In genomic region chr16:75580-76501, GRCh38 we compare ENCODE assay signal across 8 cellular contexts. TPM values are rescaled to one million over a fixed set of nuclear protein-coding genes. Genes with fewer than 3 reads are reported as not detected.
DNase-seq lines count a peak whose midpoint lies in the region; ATAC-seq, FAIRE-seq and TF ChIP-seq lines count a peak whose summit lies in the region.

No MANE protein-coding gene starts in this region.

- H3K27ac ChIP-seq in HepG2 (ENCODE audit: extremely low read length, insufficient read depth, low read length) (peak overlapping the region; percentile 30), right lobe of liver (peak overlapping the region in 1 of 3 donors; percentile 38), fibroblast of lung (ENCODE audit: insufficient read depth, low read length) (peak overlapping the region; percentile 96), pancreas (peak overlapping the region in 2 of 4 donors; percentile 33 to 77)

- BruUV-seq in HepG2 (replicated peaks; lab: Mats Ljungman, UMichigan) = no TSS peak

- in situ Hi-C loops in HepG2 (cut with HindIII; ENCODE audit: extremely low pct_ligation_motif_present, low pct_unique_long_range_greater_than_20kb) = no loop called here

- TF ChIP-seq RAD21 in HepG2 (CRISPR knock-in tag; IDR thresholded peaks at IDR 0.05) = peak; percentile 40; the same call in 1 of the 2 replicates

- no peak overlapping the region for H3K9ac ChIP-seq in HepG2 (ENCODE audit: insufficient read depth, low read depth, low read length)
- H3K9ac ChIP-seq in fibroblast of lung (ENCODE audit: insufficient read depth, low read length) = peak overlapping the region; percentile 46

- 3% methylated on average over 7 of the region's 11 CpGs for WGBS in HepG2 (ENCODE audit: low lambda C conversion rate)
- 47% methylated on average over 8 of the region's 11 CpGs for WGBS in right lobe of liver (ENCODE audit: insufficient coverage, low coverage, low lambda C conversion rate, missing lambda C conversion rate)
- 59 to 66% methylated on average over 11 of the region's 11 CpGs for whole genome bisulfite sequencing in pancreas, 2 donors

- no peaks in the 10 kb centered on the region for H4K20me1 ChIP-seq in HepG2 (ENCODE audit: insufficient read depth, low read length)
- H4K20me1 ChIP-seq in fibroblast of lung (ENCODE audit: control insufficient read depth, extremely low read depth, insufficient read depth, low read length) = no peaks in the 10 kb centered on the region

- TF ChIP-seq CTCF in HepG2 (CRISPR knock-in tag; IDR thresholded peaks at IDR 0.05) (peak; percentile 72), right lobe of liver (IDR thresholded peaks at IDR 0.05) (no peak), fibroblast of lung (conservative IDR thresholded peaks at IDR 0.05 in 1 of 2, IDR thresholded peaks at IDR 0.05 in 1 of 2; ENCODE audit: low read depth in 1 of 2, low read length in 2 of 2) (peak; percentile 23 to 53), pancreas (IDR thresholded peaks at IDR 0.05) (no peak), GM20000 (IDR thresholded peaks at IDR 0.05; ENCODE audit: extremely low read depth, missing control alignments) (no peak)

- H2AFZ ChIP-seq in HepG2 (ENCODE audit: low read length) (no peak overlapping the region), fibroblast of lung (ENCODE audit: low read length) (no peak overlapping the region)

- peaks cover 2 to 8% of the 10 kb centered on the region in 2 experiments; a peak in 2 of 5 replicates for H3K27me3 ChIP-seq in HepG2 (ENCODE audit: control insufficient read depth in 1 of 2, insufficient read depth in 2 of 2, low read length in 2 of 2)
- H3K27me3 ChIP-seq in right lobe of liver = no peaks in the 10 kb centered on the region
- no peaks in the 10 kb centered on the region for H3K27me3 ChIP-seq in fibroblast of lung (ENCODE audit: control insufficient read depth, insufficient read depth, low read length)
- H3K27me3 ChIP-seq in pancreas = no peaks in the 10 kb centered on the region

- H3K4me2 ChIP-seq in HepG2 (ENCODE audit: low read depth, low read length) (peak overlapping the region; percentile 95), fibroblast of lung (ENCODE audit: extremely low read depth, insufficient read depth, low read length) (peak overlapping the region; percentile 83)

- FAIRE-seq in HepG2 (lab: Jason Lieb, UNC) (no peak), pancreas (lab: Jason Lieb, UNC) (no peak)

- H3K9me3 ChIP-seq in HepG2 (ENCODE audit: low read length) (no peaks in the 10 kb centered on the region), right lobe of liver (no peaks in the 10 kb centered on the region), fibroblast of lung (ENCODE audit: control insufficient read depth, insufficient read depth, low read depth, low read length) (no peaks in the 10 kb centered on the region), pancreas (no peaks in the 10 kb centered on the region)

- DNase-seq in HepG2 (ENCODE audit: low spot score) (peak; percentile 82), right lobe of liver (no peak), SKM-1 treated with dmso at 0.1 percent for 144 hours (lab: John Stamatoyannopoulos, UW; ENCODE audit: unreplicated experiment) (peak; percentile 83), fibroblast of lung (ENCODE audit: low read depth in 2 of 2) (peak; percentile 79 to 93), pancreas (peak in 4 of 6 donors; percentile 42 to 69 (median 55)), GM20000 (ENCODE audit: low spot score) (no peak), NCI-H748 treated with DMSO at 0.1 percent for 48 hours (lab: John Stamatoyannopoulos, UW) (no peak)

- peak in 1 of 2 experiments; percentile 41; a peak in 1 of 4 replicates for TF ChIP-seq EP300 in HepG2 (IDR thresholded peaks at IDR 0.05; ENCODE audit: low read depth in 2 of 2, low read length in 2 of 2)
- TF ChIP-seq EP300 in HepG2 (CRISPR knock-in tag; IDR thresholded peaks at IDR 0.05; ENCODE audit: borderline replicate concordance) = no peak

- TF ChIP-seq POLR2A in HepG2 (IDR thresholded peaks at IDR 0.05; ENCODE audit: insufficient read depth in 1 of 2, low read depth in 2 of 2, low read length in 2 of 2) (no peak), right lobe of liver (IDR thresholded peaks at IDR 0.05) (no peak)

- POLR2A ChIA-PET in HepG2 (lab: Yijun Ruan, JAX) = interaction anchor here (0.8 to 2.6 kb wide), 3 partner anchors 23 to 277 kb away, joined by 4 to 12 read pairs (median 5); partner anchors contain the start of genes POLR3K and SNRNP25

- H3K36me3 ChIP-seq in HepG2 (replicated peaks in 1 of 2; ENCODE audit: control insufficient read depth in 1 of 2, insufficient read depth in 2 of 2, low read length in 2 of 2) (peaks cover 4 to 13% of the 10 kb centered on the region in 2 experiments; a peak in 3 of 5 replicates), right lobe of liver (peaks cover 0 to 4% (median 0%) of the 10 kb centered on the region in 4 donors), fibroblast of lung (ENCODE audit: control insufficient read depth, insufficient read depth, low read length) (peaks cover 11% of the 10 kb centered on the region), pancreas (no peaks in the 10 kb centered on the region)

- intact Hi-C loops in HepG2 (cut with micrococcal nuclease; ENCODE audit: unreplicated experiment) = no loop called here
- intact Hi-C loops in right lobe of liver (cut with DNase I) = no loop called here
- intact Hi-C loops in pancreas (cut with DNase I) = no loop called here

- peaks cover 71% of the 10 kb centered on the region for H3K4me1 ChIP-seq in HepG2 (ENCODE audit: insufficient read depth, low read length)
- peaks cover 0 to 33% (median 13%) of the 10 kb centered on the region in 4 donors for H3K4me1 ChIP-seq in right lobe of liver
- peaks cover 44% of the 10 kb centered on the region for H3K4me1 ChIP-seq in fibroblast of lung (ENCODE audit: control insufficient read depth, extremely low read depth, insufficient read depth, low read length)
- peaks cover 12 to 26% (median 26%) of the 10 kb centered on the region in 3 donors for H3K4me1 ChIP-seq in pancreas

- H3K79me2 ChIP-seq in HepG2 (ENCODE audit: insufficient read depth, low read length) (peaks cover 2% of the 10 kb centered on the region), fibroblast of lung (ENCODE audit: control insufficient read depth, insufficient read depth, low read length) (peaks cover 34% of the 10 kb centered on the region)

- CTCF ChIA-PET in HepG2 (lab: Yijun Ruan, JAX; ENCODE audit: low intra/inter-chr PET ratio, low total read pairs) = interaction anchor here (1.1 to 2.5 kb wide), 2 partner anchors 10 to 21 kb away, joined by 6 to 11 read pairs; no protein-coding TSS in a partner anchor

- ATAC-seq in HepG2 = peak; percentile 49
- ATAC-seq in right lobe of liver = no peak
- ATAC-seq in pancreas = peak in 1 of 4 donors; percentile 3
- no peak for ATAC-seq in HG02642 (IDR thresholded peaks at IDR 0.05; ENCODE audit: poor library complexity, unreplicated experiment)

- H3K4me3 ChIP-seq in HepG2 (replicated peaks in 1 of 3; ENCODE audit: insufficient read depth in 1 of 3, low read depth in 2 of 3, low read length in 3 of 3) (peak overlapping the region; percentile 63 to 84 (median 80); a peak in 5 of 6 replicates), right lobe of liver (no peak overlapping the region), fibroblast of lung (replicated peaks in 1 of 4; ENCODE audit: control extremely low read depth in 1 of 4, insufficient read depth in 1 of 4, low read depth in 3 of 4, low read length in 4 of 4) (peak overlapping the region in 3 of 4 experiments; percentile 9 to 73 (median 16)), pancreas (no peak overlapping the region)

RNA-seq across cellular contexts. Expression of gene MPG, which starts 2.2 kb away (rescaled TPM):
- total RNA-seq in HepG2 (2016; rRNA removed; fragmentation: Illumina TruSeq; extraction: Trizol) (56.4 and 62.5 TPM in 2 replicates), right lobe of liver (10 to 100 TPM; 20.7 to 76.4 (median 26.9) TPM), fibroblast of lung (256 and 268 TPM in 2 replicates), pancreas (10 to 100 TPM; 19.2 to 28.3 (median 24.4) TPM)
- 46.3 and 53.1 TPM in 2 replicates for total RNA-seq in HepG2 (2016; cell fraction: cytosol; rRNA removed; fragmentation: Illumina TruSeq; extraction: Trizol; ENCODE audit: low read depth)
- total RNA-seq in HepG2 (2016; cell fraction: insoluble cytoplasmic fraction; rRNA removed; fragmentation: Illumina TruSeq; extraction: Trizol) = 55.9 and 64.7 TPM in 2 replicates
- 57.4 and 76.0 TPM in 2 replicates for total RNA-seq in HepG2 (2016; cell fraction: membrane; rRNA removed; fragmentation: Illumina TruSeq; extraction: Trizol)
- total RNA-seq in HepG2 (2016; cell fraction: nucleus; rRNA removed; fragmentation: Illumina TruSeq; extraction: Trizol) = 33.2 and 35.5 TPM in 2 replicates
- polyA plus RNA-seq in HepG2 (2011; rRNA removed) (59.1 and 74.2 TPM in 2 replicates), fibroblast of lung (45.4 and 49.3 TPM in 2 replicates), pancreas (10 to 100 TPM; 48.4 to 62.5 TPM)
- 62.1 and 108 TPM in 2 replicates for polyA plus RNA-seq in HepG2 (2011; cell fraction: cytosol; rRNA removed)
- polyA plus RNA-seq in HepG2 (2011; cell fraction: nucleus; rRNA removed) = 58.8 and 62.5 TPM in 2 replicates
- polyA plus RNA-seq in HepG2 (2012) = 30.3 and 43.2 TPM in 2 replicates
- 53.6 and 59.3 TPM in 2 replicates for polyA plus RNA-seq in HepG2 (2016; cell fraction: cytosol; fragmentation: Illumina TruSeq; extraction: Trizol; ENCODE audit: low read depth)
- polyA plus RNA-seq in HepG2 (2016; cell fraction: insoluble cytoplasmic fraction; fragmentation: Illumina TruSeq; extraction: Trizol; ENCODE audit: low read depth) = 53.6 and 58.3 TPM in 2 replicates
- 56.7 and 61.4 TPM in 2 replicates for polyA plus RNA-seq in HepG2 (2016; cell fraction: membrane; fragmentation: Illumina TruSeq; extraction: Trizol; ENCODE audit: low read depth)
- 53.3 and 60.6 TPM in 2 replicates for polyA plus RNA-seq in HepG2 (2016; cell fraction: nucleus; fragmentation: Illumina TruSeq; extraction: Trizol; ENCODE audit: insufficient read depth, low read depth)
- 22.4 and 34.8 TPM in 2 replicates for polyA minus RNA-seq in HepG2 (2011; rRNA and poly(A)+ RNA removed; ENCODE audit: low replicate concordance)
- polyA minus RNA-seq in HepG2 (2011; cell fraction: cytosol; rRNA and poly(A)+ RNA removed) = 27.0 and 35.2 TPM in 2 replicates
- polyA minus RNA-seq in HepG2 (2011; cell fraction: nucleus; rRNA and poly(A)+ RNA removed) = 5.8 and 10.3 TPM in 2 replicates
- 84.4 and 112 TPM in 2 replicates for polyA plus RNA-seq in fibroblast of lung (2012)
- polyA minus RNA-seq in fibroblast of lung (ENCODE audit: low replicate concordance) = 42.7 and 46.1 TPM in 2 replicates

RNA-seq across cellular contexts. Expression of gene RHBDF1, which starts 3.4 kb away (rescaled TPM):
- 1.8 and 5.4 TPM in 2 replicates for total RNA-seq in HepG2 (2016; rRNA removed; fragmentation: Illumina TruSeq; extraction: Trizol)
- total RNA-seq in HepG2 (2016; cell fraction: cytosol; rRNA removed; fragmentation: Illumina TruSeq; extraction: Trizol; ENCODE audit: low read depth) = 0.81 and 1.8 TPM in 2 replicates
- 1.4 and 5.9 TPM in 2 replicates for total RNA-seq in HepG2 (2016; cell fraction: insoluble cytoplasmic fraction; rRNA removed; fragmentation: Illumina TruSeq; extraction: Trizol)
- 0.96 and 1.5 TPM in 2 replicates for total RNA-seq in HepG2 (2016; cell fraction: membrane; rRNA removed; fragmentation: Illumina TruSeq; extraction: Trizol)
- total RNA-seq in HepG2 (2016; cell fraction: nucleus; rRNA removed; fragmentation: Illumina TruSeq; extraction: Trizol) = 6.4 and 8.4 TPM in 2 replicates
- 26.9 and 28.1 TPM in 2 replicates for polyA plus RNA-seq in HepG2 (2011; rRNA removed)
- 8.5 and 9.9 TPM in 2 replicates for polyA plus RNA-seq in HepG2 (2011; cell fraction: cytosol; rRNA removed)
- polyA plus RNA-seq in HepG2 (2011; cell fraction: nucleus; rRNA removed) = 199 and 238 TPM in 2 replicates
- 4.3 and 9.2 TPM in 2 replicates for polyA plus RNA-seq in HepG2 (2012)
- 0.72 and 0.88 TPM in 2 replicates for polyA plus RNA-seq in HepG2 (2016; cell fraction: cytosol; fragmentation: Illumina TruSeq; extraction: Trizol; ENCODE audit: low read depth)
- polyA plus RNA-seq in HepG2 (2016; cell fraction: insoluble cytoplasmic fraction; fragmentation: Illumina TruSeq; extraction: Trizol; ENCODE audit: low read depth) = 1.7 and 2.1 TPM in 2 replicates
- polyA plus RNA-seq in HepG2 (2016; cell fraction: membrane; fragmentation: Illumina TruSeq; extraction: Trizol; ENCODE audit: low read depth) = 1.1 and 1.3 TPM in 2 replicates
- 26.0 and 29.9 TPM in 2 replicates for polyA plus RNA-seq in HepG2 (2016; cell fraction: nucleus; fragmentation: Illumina TruSeq; extraction: Trizol; ENCODE audit: insufficient read depth, low read depth)
- 10.2 and 17.2 TPM in 2 replicates for polyA minus RNA-seq in HepG2 (2011; rRNA and poly(A)+ RNA removed; ENCODE audit: low replicate concordance)
- polyA minus RNA-seq in HepG2 (2011; cell fraction: cytosol; rRNA and poly(A)+ RNA removed) = 4.0 and 4.5 TPM in 2 replicates
- polyA minus RNA-seq in HepG2 (2011; cell fraction: nucleus; rRNA and poly(A)+ RNA removed) = 18.3 and 18.5 TPM in 2 replicates
- 10 to 100 TPM in 1 of 6 experiments, 1 to 10 TPM in 5; 5.0 to 14.3 (median 7.1) TPM for total RNA-seq in right lobe of liver
- total RNA-seq in fibroblast of lung = 32.9 and 53.8 TPM in 2 replicates
- polyA plus RNA-seq in fibroblast of lung = 40.5 and 54.6 TPM in 2 replicates
- 50.5 and 62.0 TPM in 2 replicates for polyA plus RNA-seq in fibroblast of lung (2012)
- polyA minus RNA-seq in fibroblast of lung (ENCODE audit: low replicate concordance) = 157 and 246 TPM in 2 replicates
- total RNA-seq in pancreas = 10 to 100 TPM in 5 of 6 donors, 1 to 10 TPM in 1; 7.3 to 24.0 (median 11.2) TPM
- polyA plus RNA-seq in pancreas = 10 to 100 TPM; 54.1 to 56.3 TPM

RNA-seq across cellular contexts. Expression of gene SNRNP25, which starts 22.2 kb away (rescaled TPM):
- total RNA-seq in HepG2 (2016; rRNA removed; fragmentation: Illumina TruSeq; extraction: Trizol) (97.4 and 103 TPM in 2 replicates), right lobe of liver (10 to 100 TPM; 11.7 to 15.9 (median 14.8) TPM), fibroblast of lung (14.6 and 20.5 TPM in 2 replicates), pancreas (1 to 10 TPM; 6.8 to 9.2 (median 7.8) TPM)
- total RNA-seq in HepG2 (2016; cell fraction: cytosol; rRNA removed; fragmentation: Illumina TruSeq; extraction: Trizol; ENCODE audit: low read depth) = 131 and 159 TPM in 2 replicates
- total RNA-seq in HepG2 (2016; cell fraction: insoluble cytoplasmic fraction; rRNA removed; fragmentation: Illumina TruSeq; extraction: Trizol) = 98.3 and 99.2 TPM in 2 replicates
- total RNA-seq in HepG2 (2016; cell fraction: membrane; rRNA removed; fragmentation: Illumina TruSeq; extraction: Trizol) = 209 and 211 TPM in 2 replicates
- total RNA-seq in HepG2 (2016; cell fraction: nucleus; rRNA removed; fragmentation: Illumina TruSeq; extraction: Trizol) = 35.7 and 35.9 TPM in 2 replicates
- polyA plus RNA-seq in HepG2 (2011; rRNA removed) (26.5 and 34.1 TPM in 2 replicates), fibroblast of lung (25.9 and 49.4 TPM in 2 replicates), pancreas (10 to 100 TPM; 17.1 to 17.3 TPM)
- polyA plus RNA-seq in HepG2 (2011; cell fraction: cytosol; rRNA removed) = 30.0 and 42.1 TPM in 2 replicates
- polyA plus RNA-seq in HepG2 (2011; cell fraction: nucleus; rRNA removed) = 14.5 and 15.2 TPM in 2 replicates
- polyA plus RNA-seq in HepG2 (2012) = 20.6 and 26.4 TPM in 2 replicates
- 174 and 209 TPM in 2 replicates for polyA plus RNA-seq in HepG2 (2016; cell fraction: cytosol; fragmentation: Illumina TruSeq; extraction: Trizol; ENCODE audit: low read depth)
- 104 and 113 TPM in 2 replicates for polyA plus RNA-seq in HepG2 (2016; cell fraction: insoluble cytoplasmic fraction; fragmentation: Illumina TruSeq; extraction: Trizol; ENCODE audit: low read depth)
- polyA plus RNA-seq in HepG2 (2016; cell fraction: membrane; fragmentation: Illumina TruSeq; extraction: Trizol; ENCODE audit: low read depth) = 222 and 223 TPM in 2 replicates
- 66.9 and 75.9 TPM in 2 replicates for polyA plus RNA-seq in HepG2 (2016; cell fraction: nucleus; fragmentation: Illumina TruSeq; extraction: Trizol; ENCODE audit: insufficient read depth, low read depth)
- 12.7 and 34.1 TPM in 2 replicates for polyA minus RNA-seq in HepG2 (2011; rRNA and poly(A)+ RNA removed; ENCODE audit: low replicate concordance)
- polyA minus RNA-seq in HepG2 (2011; cell fraction: cytosol; rRNA and poly(A)+ RNA removed) = 4.7 and 7.8 TPM in 2 replicates
- polyA minus RNA-seq in HepG2 (2011; cell fraction: nucleus; rRNA and poly(A)+ RNA removed) = 7.2 and 9.5 TPM in 2 replicates
- polyA plus RNA-seq in fibroblast of lung (2012) = 29.6 and 57.8 TPM in 2 replicates
- 21.1 and 31.3 TPM in 2 replicates for polyA minus RNA-seq in fibroblast of lung (ENCODE audit: low replicate concordance)

RNA-seq across cellular contexts. Expression of gene POLR3K, which starts 22.4 kb away (rescaled TPM):
- total RNA-seq in HepG2 (2016; rRNA removed; fragmentation: Illumina TruSeq; extraction: Trizol) (18.8 and 22.4 TPM in 2 replicates), right lobe of liver (1 to 10 TPM; 3.5 to 6.3 (median 4.3) TPM), fibroblast of lung (2.6 and 3.3 TPM in 2 replicates), pancreas (1 to 10 TPM; 2.8 to 4.7 (median 4.1) TPM)
- total RNA-seq in HepG2 (2016; cell fraction: cytosol; rRNA removed; fragmentation: Illumina TruSeq; extraction: Trizol; ENCODE audit: low read depth) = 10.0 and 10.3 TPM in 2 replicates
- total RNA-seq in HepG2 (2016; cell fraction: insoluble cytoplasmic fraction; rRNA removed; fragmentation: Illumina TruSeq; extraction: Trizol) = 19.8 and 23.7 TPM in 2 replicates
- 11.2 and 12.8 TPM in 2 replicates for total RNA-seq in HepG2 (2016; cell fraction: membrane; rRNA removed; fragmentation: Illumina TruSeq; extraction: Trizol)
- 8.8 and 11.3 TPM in 2 replicates for total RNA-seq in HepG2 (2016; cell fraction: nucleus; rRNA removed; fragmentation: Illumina TruSeq; extraction: Trizol)
- polyA plus RNA-seq in HepG2 (2011; rRNA removed) (14.8 TPM in 2 replicates), fibroblast of lung (12.9 and 27.3 TPM in 2 replicates), pancreas (1 to 10 TPM; 4.1 to 5.3 TPM)
- polyA plus RNA-seq in HepG2 (2011; cell fraction: cytosol; rRNA removed) = 22.5 and 26.6 TPM in 2 replicates
- 10.5 and 11.1 TPM in 2 replicates for polyA plus RNA-seq in HepG2 (2011; cell fraction: nucleus; rRNA removed)
- polyA plus RNA-seq in HepG2 (2012) = 14.3 and 17.5 TPM in 2 replicates
- 9.1 and 9.8 TPM in 2 replicates for polyA plus RNA-seq in HepG2 (2016; cell fraction: cytosol; fragmentation: Illumina TruSeq; extraction: Trizol; ENCODE audit: low read depth)
- polyA plus RNA-seq in HepG2 (2016; cell fraction: insoluble cytoplasmic fraction; fragmentation: Illumina TruSeq; extraction: Trizol; ENCODE audit: low read depth) = 34.2 and 38.7 TPM in 2 replicates
- 11.8 and 11.9 TPM in 2 replicates for polyA plus RNA-seq in HepG2 (2016; cell fraction: membrane; fragmentation: Illumina TruSeq; extraction: Trizol; ENCODE audit: low read depth)
- polyA plus RNA-seq in HepG2 (2016; cell fraction: nucleus; fragmentation: Illumina TruSeq; extraction: Trizol; ENCODE audit: insufficient read depth, low read depth) = 18.2 and 22.9 TPM in 2 replicates
- polyA minus RNA-seq in HepG2 (2011; rRNA and poly(A)+ RNA removed; ENCODE audit: low replicate concordance) = 15.9 and 48.0 TPM in 2 replicates
- polyA minus RNA-seq in HepG2 (2011; cell fraction: cytosol; rRNA and poly(A)+ RNA removed) = 5.5 and 7.7 TPM in 2 replicates
- polyA minus RNA-seq in HepG2 (2011; cell fraction: nucleus; rRNA and poly(A)+ RNA removed) = 8.8 and 10.9 TPM in 2 replicates
- 9.9 and 19.7 TPM in 2 replicates for polyA plus RNA-seq in fibroblast of lung (2012)
- 8.0 TPM in 1 of 2 replicates, not detected in the other for polyA minus RNA-seq in fibroblast of lung (ENCODE audit: low replicate concordance)

Comparison
In these comparisons a context has a peak if more than half of its experiments do, and no peak if none do; other contexts are left out.
1. DNase-seq: peak in HepG2 (single experiment), SKM-1 treated with dmso at 0.1 percent for 144 hours (single experiment), fibroblast of lung (2 of 2) and pancreas (4 of 6); none in right lobe of liver (0 of 3), GM20000 (single experiment) and NCI-H748 treated with DMSO at 0.1 percent for 48 hours (single experiment).
2. H3K4me3 ChIP-seq: peak in HepG2 (3 of 3) and fibroblast of lung (3 of 4); none in right lobe of liver (0 of 3) and pancreas (0 of 4).
3. CTCF ChIP-seq: peak in HepG2 (single experiment) and fibroblast of lung (2 of 2); none in right lobe of liver (0 of 4), pancreas (0 of 4) and GM20000 (single experiment).